ENCODE assay signal across 8 cellular contexts in genomic region chr17:1055751-1056645, GRCh38. TPM values are rescaled to one million over a fixed set of nuclear protein-coding genes. Genes with fewer than 3 reads are reported as not detected.
DNase-seq lines count a peak whose midpoint lies in the region; ATAC-seq and TF ChIP-seq lines count a peak whose summit lies in the region.

No MANE protein-coding gene starts in this region.

- H3K27me3 ChIP-seq in neutrophil (no peaks in the 10 kb centered on the region), aorta (ENCODE audit: control insufficient read depth in 1 of 2, insufficient read depth in 2 of 2, low read length in 1 of 2) (no peaks in the 10 kb centered on the region)

- no peaks in the 10 kb centered on the region for H3K9me3 ChIP-seq in neutrophil
- no peaks in the 10 kb centered on the region for H3K9me3 ChIP-seq in aorta (ENCODE audit: control insufficient read depth, low read length)

- intact Hi-C loops in aorta (cut with DNase I), result loop anchor here (5.0 kb wide), 3 partner anchors 54 to 264 kb away; no protein-coding TSS in a partner anchor

- H3K4me1 ChIP-seq in neutrophil (ENCODE audit: control insufficient read depth in 1 of 2, insufficient read depth in 1 of 2, low read depth in 1 of 2, low read length in 1 of 2), result no peaks in the 10 kb centered on the region
- no peaks in the 10 kb centered on the region for H3K4me1 ChIP-seq in aorta (ENCODE audit: control insufficient read depth in 1 of 2, insufficient read depth in 2 of 2, low read length in 2 of 2)

- peaks cover 81% of the 10 kb centered on the region for H3K36me3 ChIP-seq in neutrophil
- H3K36me3 ChIP-seq in aorta (ENCODE audit: control insufficient read depth in 1 of 2, insufficient read depth in 2 of 2, low read length in 1 of 2), result peaks cover 0 to 2% of the 10 kb centered on the region in 2 donors

- 20 to 28% methylated on average over 22 of the region's 22 CpGs for WGBS in aorta, 2 donors

- H3K4me3 ChIP-seq in GM12865 (ENCODE audit: low read depth, low read length) (no peak overlapping the region), neutrophil (ENCODE audit: low read depth in 1 of 2, low read length in 1 of 2) (no peak overlapping the region), aorta (ENCODE audit: low read length in 2 of 2) (no peak overlapping the region)

- H3K27ac ChIP-seq in neutrophil (no peak overlapping the region), aorta (ENCODE audit: low read depth in 1 of 2, low read length in 2 of 2) (no peak overlapping the region)

- ATAC-seq in aorta (ENCODE audit: low FRiP score) (peak; percentile 86), HG03045 (IDR thresholded peaks at IDR 0.05; ENCODE audit: unreplicated experiment) (no peak)

- TF ChIP-seq CTCF in GM12865 (IDR thresholded peaks at IDR 0.05; ENCODE audit: insufficient read depth, low read depth, low read length, missing control alignments), result peak; percentile 55
- TF ChIP-seq CTCF in neutrophil (IDR thresholded peaks at IDR 0.05), result peak; percentile 53

- DNase-seq in GM12865 (ENCODE audit: low read depth), result peak; percentile 52
- DNase-seq in NCI-H1930 (lab: John Stamatoyannopoulos, UW), result peak; percentile 33 to 36
- peak; percentile 48 for DNase-seq in activated T-cell treated with anti-CD3 and anti-CD28 coated beads, Interleukin-2, amount 50 U/mL, for 1 hour
- peak; percentile 64 for DNase-seq in fibroblast of peridontal ligament (ENCODE audit: extremely low read depth)
- DNase-seq in aorta, result peak; percentile 76 to 84
- DNase-seq in NCI-H226, result no peak

RNA-seq across cellular contexts. Expression of gene TIMM22, which starts 59.1 kb away (rescaled TPM):
- total RNA-seq in aorta, result 1 to 10 TPM; 7.7 to 9.1 TPM
- polyA plus RNA-seq in aorta, result 1 to 10 TPM; 8.4 to 9.1 TPM
